Comparison of ENCODE assay signal across 17 cellular contexts in genomic region chr7:5435291-5436002, GRCh38. TPM values are rescaled to one million over a fixed set of nuclear protein-coding genes. Genes with fewer than 3 reads are reported as not detected.
DNase-seq lines count a peak whose midpoint lies in the region; ATAC-seq and TF ChIP-seq lines count a peak whose summit lies in the region.
"Had no signal": no experiment of that assay in that cellular context is flagged by ENCODE, and none has a peak within 500 bp of the region (broad histone marks: within the 10 kb centered on the region; RNA-seq: fewer than 3 reads in every experiment).

No MANE protein-coding gene starts in this region.

- peak overlapping the region; percentile 19 for H3K4me3 Mint-ChIP-seq in neural crest cell
- no peak overlapping the region for H3K4me3 Mint-ChIP-seq in glutamatergic neuron (ENCODE audit: unreplicated experiment)
- H3K4me3 Mint-ChIP-seq: activated CD4-positive, alpha-beta T cell treated with anti-CD3 and anti-CD28 coated beads for 36 hours had no signal

- H3K27ac Mint-ChIP-seq in neural crest cell (ENCODE audit: unreplicated experiment) (peak overlapping the region; percentile 66), glutamatergic neuron (ENCODE audit: unreplicated experiment) (no peak overlapping the region)
- H3K27ac Mint-ChIP-seq: activated CD4-positive, alpha-beta T cell treated with anti-CD3 and anti-CD28 coated beads for 36 hours had no signal

- DNase-seq in neural crest cell (ENCODE audit: low read depth, low spot score) (no peak), glutamatergic neuron (no peak), COLO829 (ENCODE audit: low spot score) (no peak)
- DNase-seq in activated CD4-positive, alpha-beta T cell treated with anti-CD3 and anti-CD28 coated beads, Interleukin-2, amount 50 U/mL, for 48 hours = no peak
- DNase-seq: activated CD4-positive, alpha-beta T cell treated with anti-CD3 and anti-CD28 coated beads for 36 hours; activated CD8-positive, alpha-beta memory T cell treated with anti-CD3 and anti-CD28 coated beads, Interleukin-2, amount 50 U/mL, for 4 hours; activated gamma-delta T cell treated with Interleukin-2 at 50 U/mL for 16 hours; BE2C; DMS 273 treated with DMSO at 0.1 percent for 48 hours; Karpas-422; left lung; SHP77; stimulated activated CD4-positive, alpha-beta T cell treated with anti-CD3 and anti-CD28 coated beads, Interleukin-4, amount 100 ng/mL, for 4 hours; T-helper 9 cell had no signal

- H3K36me3 Mint-ChIP-seq in neural crest cell (ENCODE audit: low read depth) = peaks cover 13% of the 10 kb centered on the region
- peaks cover 14% of the 10 kb centered on the region for H3K36me3 Mint-ChIP-seq in glutamatergic neuron (ENCODE audit: unreplicated experiment)

- H3K9me3 Mint-ChIP-seq in neural crest cell (peaks cover 2% of the 10 kb centered on the region), glutamatergic neuron (ENCODE audit: unreplicated experiment) (peaks cover 8% of the 10 kb centered on the region)

- peak; percentile 59 for ATAC-seq in GM18502 (IDR thresholded peaks at IDR 0.05; ENCODE audit: poor library complexity, unreplicated experiment)
- peak; percentile 80 for ATAC-seq in GM19351 (IDR thresholded peaks at IDR 0.05; ENCODE audit: unreplicated experiment)
- peak; percentile 58 for ATAC-seq in HG03469 (IDR thresholded peaks at IDR 0.05; ENCODE audit: unreplicated experiment)
- ATAC-seq: activated CD4-positive, alpha-beta T cell treated with anti-CD3 and anti-CD28 coated beads for 36 hours; left lung had no signal

- H3K4me1 Mint-ChIP-seq in neural crest cell (peaks cover 26% of the 10 kb centered on the region), glutamatergic neuron (ENCODE audit: low read depth, unreplicated experiment) (peaks cover 6% of the 10 kb centered on the region)
- H3K4me1 Mint-ChIP-seq: activated CD4-positive, alpha-beta T cell treated with anti-CD3 and anti-CD28 coated beads for 36 hours had no signal

- TF ChIP-seq CTCF in neural crest cell (conservative IDR thresholded peaks at IDR 0.05) (no peak), glutamatergic neuron (IDR thresholded peaks at IDR 0.05; ENCODE audit: partially characterized antibody, unreplicated experiment) (no peak)

- H3K27me3 Mint-ChIP-seq in neural crest cell (ENCODE audit: low read depth) (no peaks in the 10 kb centered on the region), glutamatergic neuron (ENCODE audit: unreplicated experiment) (peaks cover 18% of the 10 kb centered on the region)

RNA-seq across cellular contexts. Expression of gene TNRC18, which starts 11.8 kb away (rescaled TPM):
- total RNA-seq in neural crest cell (68.0 and 69.8 TPM in 2 replicates), glutamatergic neuron (ENCODE audit: unreplicated experiment) (54.6 TPM)
